ENCODE assay signal across 18 cellular contexts in the genomic region with DNA sequence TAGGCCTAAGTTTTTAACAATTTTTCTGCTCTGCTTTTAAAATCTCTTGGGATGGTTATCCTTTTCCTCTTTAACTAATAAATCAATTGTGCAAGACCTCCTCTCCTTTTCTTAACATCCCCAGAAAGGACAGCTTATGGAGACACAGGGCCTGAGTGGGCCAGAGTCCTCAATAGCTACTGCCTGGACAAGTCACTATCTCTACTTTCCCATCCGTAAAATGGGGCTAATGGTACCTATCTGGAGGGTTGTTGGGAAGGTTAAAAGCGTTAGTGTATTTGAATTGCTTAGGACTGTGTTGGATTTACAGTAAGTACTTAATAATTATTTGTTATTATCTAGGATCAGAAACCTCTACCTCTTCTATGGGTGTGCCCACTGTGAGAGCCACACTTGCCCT.
DNase-seq lines count a peak whose midpoint lies in the region; ATAC-seq, FAIRE-seq and TF ChIP-seq lines count a peak whose summit lies in the region.
"Had no signal": no experiment of that assay in that cellular context is flagged by ENCODE, and none has a peak within 500 bp of the region (broad histone marks: within the 10 kb centered on the region; RNA-seq: fewer than 3 reads in every experiment).

No MANE protein-coding gene starts in this region.

- FAIRE-seq in HepG2 (lab: Jason Lieb, UNC): no peak
- FAIRE-seq: D721Med, G401.6, GM12891 had no signal

- BruUV-seq in HepG2 (replicated peaks; lab: Mats Ljungman, UMichigan): no TSS peak

- H3K9ac ChIP-seq in HepG2 (ENCODE audit: insufficient read depth, low read depth, low read length) (no peak overlapping the region), SK-N-MC (ENCODE audit: insufficient read length) (no peak overlapping the region)
- H3K9ac ChIP-seq: GM23248 had no signal

- TF ChIP-seq EP300 in HepG2 (IDR thresholded peaks at IDR 0.05; ENCODE audit: low read depth in 2 of 2, low read length in 2 of 2) (no peak), HepG2 (CRISPR knock-in tag; IDR thresholded peaks at IDR 0.05; ENCODE audit: borderline replicate concordance) (no peak)

- TF ChIP-seq CTCF in HepG2 (CRISPR knock-in tag; IDR thresholded peaks at IDR 0.05) (no peak), right lobe of liver (IDR thresholded peaks at IDR 0.05) (no peak), nephron (IDR thresholded peaks at IDR 0.05; ENCODE audit: unreplicated experiment in 3 of 3) (no peak)

- H3K9me3 ChIP-seq in HepG2 (ENCODE audit: low read length): no peaks in the 10 kb centered on the region
- no peaks in the 10 kb centered on the region for H3K9me3 ChIP-seq in right lobe of liver
- H3K9me3 ChIP-seq in SK-N-MC (ENCODE audit: low read depth, low read length): no peaks in the 10 kb centered on the region
- H3K9me3 ChIP-seq: Caco-2, HAP-1 had no signal

- WGBS in HepG2 (ENCODE audit: low lambda C conversion rate): 45% methylated on average over 2 of the region's 2 CpGs
- WGBS in right lobe of liver (ENCODE audit: insufficient coverage, low coverage, low lambda C conversion rate, missing lambda C conversion rate): 96% methylated on average over 2 of the region's 2 CpGs

- H3K36me3 ChIP-seq in HepG2 (replicated peaks in 1 of 2; ENCODE audit: control insufficient read depth in 1 of 2, insufficient read depth in 2 of 2, low read length in 2 of 2): no peaks in the 10 kb centered on the region
- H3K36me3 ChIP-seq in right lobe of liver: no peaks in the 10 kb centered on the region
- no peaks in the 10 kb centered on the region for H3K36me3 ChIP-seq in SK-N-MC (ENCODE audit: insufficient read depth, low read length)
- H3K36me3 ChIP-seq: HAP-1 had no signal

- H3K9me3 Mint-ChIP-seq in nephron: no peaks in the 10 kb centered on the region
- H3K9me3 Mint-ChIP-seq: CD4-positive, alpha-beta T cell had no signal

- intact Hi-C loops in HepG2 (cut with micrococcal nuclease; ENCODE audit: unreplicated experiment): no loop called here
- intact Hi-C loops in right lobe of liver (cut with DNase I): no loop called here

- no peaks in the 10 kb centered on the region for H3K4me1 ChIP-seq in HepG2 (ENCODE audit: insufficient read depth, low read length)
- H3K4me1 ChIP-seq in right lobe of liver: no peaks in the 10 kb centered on the region
- H3K4me1 ChIP-seq: Caco-2 had no signal

- POLR2A ChIA-PET in HepG2 (lab: Yijun Ruan, JAX): no interaction called here

- no peak for TF ChIP-seq POLR2A in HepG2 (IDR thresholded peaks at IDR 0.05; ENCODE audit: insufficient read depth in 1 of 2, low read depth in 2 of 2, low read length in 2 of 2)
- no peak for TF ChIP-seq POLR2A in right lobe of liver (IDR thresholded peaks at IDR 0.05)

- H3K36me3 Mint-ChIP-seq in nephron (ENCODE audit: low read depth): no peaks in the 10 kb centered on the region

- TF ChIP-seq RAD21 in HepG2 (CRISPR knock-in tag; IDR thresholded peaks at IDR 0.05): no peak

- DNase-seq in HepG2 (ENCODE audit: low spot score): no peak
- no peak for DNase-seq in right lobe of liver
- no peak for DNase-seq in SK-N-MC (ENCODE audit: low read depth, low spot score)
- DNase-seq in activated T-cell treated with anti-CD3 and anti-CD28 coated beads for 4 hours: no peak
- no peak for DNase-seq in AG08396 (ENCODE audit: low spot score)
- DNase-seq: 8988T; Caco-2; CD4-positive, alpha-beta T cell; GM23248 had no signal

- H3K4me2 ChIP-seq in HepG2 (ENCODE audit: low read depth, low read length): no peak overlapping the region

- in situ Hi-C loops in HepG2 (cut with HindIII; ENCODE audit: extremely low pct_ligation_motif_present, low pct_unique_long_range_greater_than_20kb): no loop called here

- peaks cover 1 to 19% of the 10 kb centered on the region in 2 experiments; a peak in 1 of 5 replicates for H3K27me3 ChIP-seq in HepG2 (ENCODE audit: control insufficient read depth in 1 of 2, insufficient read depth in 2 of 2, low read length in 2 of 2)
- no peaks in the 10 kb centered on the region for H3K27me3 ChIP-seq in right lobe of liver

- CTCF ChIA-PET in HepG2 (lab: Yijun Ruan, JAX; ENCODE audit: low intra/inter-chr PET ratio, low total read pairs): no interaction called here

- H2AFZ ChIP-seq in HepG2 (ENCODE audit: low read length): no peak overlapping the region
- H2AFZ ChIP-seq: GM23248 had no signal

- H3K79me2 ChIP-seq in HepG2 (ENCODE audit: insufficient read depth, low read length): no peaks in the 10 kb centered on the region

- H4K20me1 ChIP-seq in HepG2 (ENCODE audit: insufficient read depth, low read length): no peaks in the 10 kb centered on the region

- H3K4me3 Mint-ChIP-seq in nephron: no peak overlapping the region
- H3K4me3 Mint-ChIP-seq: B cell; CD4-positive, alpha-beta T cell had no signal

- H3K4me3 ChIP-seq in HepG2 (replicated peaks in 1 of 3; ENCODE audit: insufficient read depth in 1 of 3, low read depth in 2 of 3, low read length in 3 of 3) (no peak overlapping the region), right lobe of liver (no peak overlapping the region), SK-N-MC (no peak overlapping the region)
- H3K4me3 ChIP-seq: GM23248, HAP-1 had no signal

- ATAC-seq in HepG2: no peak
- ATAC-seq in right lobe of liver: no peak
- no peak for ATAC-seq in HG03460 (IDR thresholded peaks at IDR 0.05; ENCODE audit: unreplicated experiment)
- no peak for ATAC-seq in activated CD4-positive, CD25-positive, alpha-beta regulatory T cell treated with anti-CD3 and anti-CD28 coated beads, Interleukin-2, amount 50 U/mL, for 24 hours

- peaks cover 34% of the 10 kb centered on the region for H3K4me1 Mint-ChIP-seq in nephron

- H3K27me3 Mint-ChIP-seq in nephron (ENCODE audit: low read depth): peaks cover 7% of the 10 kb centered on the region
- H3K27me3 Mint-ChIP-seq: B cell; CD4-positive, alpha-beta T cell had no signal

- no peak overlapping the region for H3K27ac ChIP-seq in HepG2 (ENCODE audit: extremely low read length, insufficient read depth, low read length)
- H3K27ac ChIP-seq in right lobe of liver: no peak overlapping the region
- H3K27ac ChIP-seq in SK-N-MC: 0 out of 2 replicates have a peak overlapping the region, but pooled peaks have one; percentile 64
- H3K27ac ChIP-seq: C4-2B, GM23248 had no signal

- H3K27ac Mint-ChIP-seq in nephron: peak overlapping the region; percentile 88 to 94 (median 91)
- H3K27ac Mint-ChIP-seq: B cell; CD4-positive, alpha-beta T cell had no signal

TF ChIP-seq in HepG2, 621 proteins besides CTCF, POLR2A, EP300 and RAD21:
- TF ChIP-seq, protein P1, sequence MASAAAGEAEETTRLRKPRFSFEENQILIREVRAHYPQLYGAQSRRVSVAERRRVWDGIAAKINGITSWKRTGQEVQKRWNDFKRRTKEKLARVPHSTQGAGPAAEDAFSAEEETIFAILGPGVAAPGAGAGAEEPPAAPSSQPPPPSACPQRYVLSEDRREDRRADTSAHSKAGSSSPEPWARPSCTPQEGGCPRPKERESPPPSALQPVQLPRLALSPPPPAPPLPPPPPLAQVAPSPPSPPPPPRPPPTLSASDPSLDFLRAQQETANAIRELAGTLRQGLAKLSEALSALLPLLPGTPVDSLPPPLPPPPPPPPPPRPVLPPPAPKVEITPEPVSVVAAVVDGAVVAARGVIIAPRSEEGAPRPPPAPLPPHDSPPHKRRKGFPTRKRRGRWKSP (CRISPR knock-in tag; IDR thresholded peaks at IDR 0.05): no peak
- TF ChIP-seq SCMH1 (CRISPR knock-in tag; IDR thresholded peaks at IDR 0.05; ENCODE audit: borderline replicate concordance) (no peak), ZNF629 (CRISPR knock-in tag; conservative IDR thresholded peaks at IDR 0.05) (peak; percentile 53)
